10 cellular contexts compared by ENCODE assay signal in the genomic region with DNA sequence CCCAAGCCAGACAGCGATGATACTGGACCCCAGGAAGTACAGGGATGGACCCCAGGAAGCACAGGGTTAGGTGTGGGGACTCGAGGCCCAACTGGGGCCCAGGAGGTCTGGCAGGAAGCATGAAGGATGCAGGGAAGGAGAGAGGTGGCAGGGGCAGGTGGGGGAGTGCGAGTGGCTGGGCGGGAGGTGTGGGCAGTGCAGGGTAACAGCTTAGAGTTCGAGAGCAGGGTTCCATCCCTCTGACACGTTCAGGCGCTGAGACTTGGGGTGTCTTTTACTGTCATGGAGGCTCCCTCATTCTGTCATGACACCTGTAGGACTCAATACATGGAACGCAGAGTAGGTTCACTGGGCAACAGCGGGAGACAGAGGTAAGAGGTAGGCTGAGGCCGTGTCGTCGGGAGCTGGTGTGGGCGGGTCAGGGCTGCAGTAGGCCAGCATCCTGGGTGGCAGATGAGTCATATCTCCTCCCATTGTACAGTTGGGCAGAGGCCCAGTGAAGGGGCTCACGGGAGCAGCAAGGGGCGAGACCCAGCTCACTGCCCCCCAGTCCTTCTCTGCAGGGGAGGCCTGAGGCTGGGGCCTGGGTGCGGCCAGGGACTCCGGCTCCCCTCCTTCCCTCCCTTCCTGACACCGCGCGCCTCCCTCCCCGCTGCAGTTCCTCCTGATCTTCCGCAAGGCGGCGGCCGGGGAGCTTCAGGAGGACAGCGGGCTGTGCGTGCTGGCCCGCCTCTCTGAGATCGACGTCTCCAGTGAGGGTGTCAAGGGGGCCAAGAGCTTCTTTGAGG. TPM values are rescaled to one million over a fixed set of nuclear protein-coding genes. Genes with fewer than 3 reads are reported as not detected.
DNase-seq lines count a peak whose midpoint lies in the region; ATAC-seq and TF ChIP-seq lines count a peak whose summit lies in the region.
"Had no signal": no experiment of that assay in that cellular context is flagged by ENCODE, and none has a peak within 500 bp of the region (broad histone marks: within the 10 kb centered on the region; RNA-seq: fewer than 3 reads in every experiment).

No MANE protein-coding gene starts in this region.

- peaks cover 58% of the 10 kb centered on the region for H3K36me3 Mint-ChIP-seq in activated T-cell treated with anti-CD3 and anti-CD28 coated beads, Interleukin-2, amount 50 U/mL, for 24 hours (ENCODE audit: low read depth)

- H3K27me3 ChIP-seq in transverse colon (no peaks in the 10 kb centered on the region), ascending aorta (no peaks in the 10 kb centered on the region)

- in situ Hi-C loops in astrocyte of the spinal cord (cut with HindIII; ENCODE audit: low sequenced_read_pairs) (loop anchor here (25.0 kb wide), 1 partner anchor 289 kb away; no protein-coding TSS in a partner anchor), transverse colon (cut with MboI; ENCODE audit: low pct_ligation_motif_present in 1 of 4, low pct_unique_long_range_greater_than_20kb in 1 of 4, low sequenced_read_pairs in 3 of 4) (loop anchor here (5.0 to 25.0 kb wide), 3 partner anchors 89 to 289 kb away; no protein-coding TSS in a partner anchor)

- no peaks in the 10 kb centered on the region for H3K27me3 Mint-ChIP-seq in activated T-cell treated with anti-CD3 and anti-CD28 coated beads, Interleukin-2, amount 50 U/mL, for 24 hours

- no peak for ATAC-seq in HG03457 (IDR thresholded peaks at IDR 0.05; ENCODE audit: unreplicated experiment)

- no peak for TF ChIP-seq POLR2A in transverse colon (IDR thresholded peaks at IDR 0.05)

- TF ChIP-seq CTCF in astrocyte of the spinal cord (IDR thresholded peaks at IDR 0.05; ENCODE audit: low read depth, low read length) (peak; percentile 14), transverse colon (IDR thresholded peaks at IDR 0.05) (peak; percentile 42 to 79 (median 55)), ascending aorta (IDR thresholded peaks at IDR 0.05) (no peak)

- H3K36me3 ChIP-seq in transverse colon = peaks cover 0 to 6% (median 0%) of the 10 kb centered on the region in 4 donors
- H3K36me3 ChIP-seq in ascending aorta = peaks cover 12 to 20% of the 10 kb centered on the region in 2 donors

- DNase-seq in activated T-cell treated with anti-CD3 and anti-CD28 coated beads, Interleukin-2, amount 50 U/mL, for 24 hours = no peak
- no peak for DNase-seq in activated T-cell treated with anti-CD3 and anti-CD28 coated beads, Interleukin-2, amount 50 U/mL, for 1 hour
- no peak for DNase-seq in astrocyte of the spinal cord (ENCODE audit: low read depth, low spot score)
- peak; percentile 55 for DNase-seq in left kidney (ENCODE audit: low read depth, low spot score)
- peak; percentile 79 for DNase-seq in transverse colon
- no peak for DNase-seq in iPS-NIHi7 (ENCODE audit: extremely low spot score)
- DNase-seq in ascending aorta (ENCODE audit: low spot score in 2 of 2) = no peak

- peaks cover 38 to 72% (median 48%) of the 10 kb centered on the region in 4 donors for H3K4me1 ChIP-seq in transverse colon
- no peaks in the 10 kb centered on the region for H3K4me1 ChIP-seq in ascending aorta

- no peaks in the 10 kb centered on the region for H3K9me3 Mint-ChIP-seq in activated T-cell treated with anti-CD3 and anti-CD28 coated beads, Interleukin-2, amount 50 U/mL, for 24 hours

- H3K9me3 ChIP-seq in transverse colon (no peaks in the 10 kb centered on the region), ascending aorta (no peaks in the 10 kb centered on the region)

- WGBS in transverse colon (ENCODE audit: low coverage in 1 of 2), 2 donors = 69 to 70% methylated on average over 8 to 30 of the region's 30 CpGs

- H3K4me3 Mint-ChIP-seq in activated T-cell treated with anti-CD3 and anti-CD28 coated beads, Interleukin-2, amount 50 U/mL, for 24 hours = no peak overlapping the region

- TF ChIP-seq EP300 in transverse colon (IDR thresholded peaks at IDR 0.05; ENCODE audit: low read depth) = no peak

- H3K4me1 Mint-ChIP-seq in activated T-cell treated with anti-CD3 and anti-CD28 coated beads, Interleukin-2, amount 50 U/mL, for 24 hours (ENCODE audit: low read depth) = peaks cover 8% of the 10 kb centered on the region

- H3K27ac Mint-ChIP-seq in activated T-cell treated with anti-CD3 and anti-CD28 coated beads, Interleukin-2, amount 50 U/mL, for 24 hours = peak overlapping the region; percentile 84

- intact Hi-C loops in transverse colon (cut with DNase I; ENCODE audit: low total_unique reads) (no loop called here), ascending aorta (cut with DNase I) (no loop called here)

- peak overlapping the region; percentile 82 to 90 (median 84) for H3K27ac ChIP-seq in transverse colon
- H3K27ac ChIP-seq in ascending aorta = no peak overlapping the region

- H3K4me3 ChIP-seq in astrocyte of the spinal cord (ENCODE audit: low read depth, low read length) (no peak overlapping the region), transverse colon (peak overlapping the region in 2 of 4 donors; percentile 3 to 7), ascending aorta (no peak overlapping the region)

RNA-seq across cellular contexts. Expression of a gene that starts 11.6 kb away (rescaled TPM):
- under 1 TPM in 1 of 4 donors, not detected in 3; 0.64 TPM for total RNA-seq in transverse colon
- total RNA-seq in ascending aorta = not detected
- total RNA-seq: lung microvascular endothelial cell had no signal

RNA-seq across cellular contexts. Expression of a gene that starts 17.0 kb away (rescaled TPM):
- total RNA-seq in transverse colon (100 to 1,000 TPM in 3 of 4 donors, 10 to 100 TPM in 1; 88.0 to 188 (median 174) TPM), ascending aorta (116 TPM)

RNA-seq across cellular contexts. Expression of a gene that starts 29.8 kb away (rescaled TPM):
- total RNA-seq in transverse colon (not detected), ascending aorta (not detected)
- total RNA-seq: A673, lung microvascular endothelial cell had no signal

RNA-seq across cellular contexts. Expression of a gene that starts 49.2 kb away (rescaled TPM):
- total RNA-seq in transverse colon (not detected), ascending aorta (not detected)
- total RNA-seq: A673, lung microvascular endothelial cell had no signal

Comparison
In these comparisons a context has a peak if more than half of its experiments do, and no peak if none do; other contexts are left out.
1. DNase-seq: peak in left kidney (single experiment) and transverse colon (single experiment); none in activated T-cell treated with anti-CD3 and anti-CD28 coated beads, Interleukin-2, amount 50 U/mL, for 24 hours (single experiment), activated T-cell treated with anti-CD3 and anti-CD28 coated beads, Interleukin-2, amount 50 U/mL, for 1 hour (single experiment), astrocyte of the spinal cord (single experiment), iPS-NIHi7 (single experiment) and ascending aorta (0 of 2).
2. CTCF ChIP-seq: peak in astrocyte of the spinal cord (single experiment) and transverse colon (5 of 5); none in ascending aorta (0 of 3).
3. H3K27ac ChIP-seq: peak in transverse colon (4 of 4); none in ascending aorta (0 of 2).